Comparison of ENCODE assay signal across 29 cellular contexts in genomic region chr9:68923480-68923879, GRCh38.
"Had no signal": no experiment of that assay in that cellular context is flagged by ENCODE, and none has a peak within 500 bp of the region (broad histone marks: within the 10 kb centered on the region; RNA-seq: fewer than 3 reads in every experiment).

No MANE protein-coding gene starts in this region.

- H3K9me3 Mint-ChIP-seq: natural killer cell; nephron; neural progenitor cell; stimulated activated memory B cell treated with anti-CD40 and anti-IgM and Interleukin-4, amounts not matched to agents 10 μg/mL and 1 μg/mL and 100 μg/mL, for 72 hours had no signal

- H3K4me3 ChIP-seq: neural progenitor cell, psoas muscle, skin epidermis, smooth muscle cell, spleen, stomach, thoracic aorta, thyroid gland, tibial nerve, upper lobe of left lung, vagina had no signal

- ATAC-seq: naive thymus-derived CD4-positive, alpha-beta T cell; natural killer cell; psoas muscle; right cardiac atrium; sciatic nerve; stimulated activated memory B cell treated with anti-CD40 and anti-IgM and Interleukin-4, amounts not matched to agents 10 μg/mL and 1 μg/mL and 100 μg/mL, for 72 hours; stimulated activated naive CD8-positive, alpha-beta T cell treated with anti-CD3 and anti-CD28 coated beads, Interleukin-15, Interleukin-2, amounts not matched to agents 100 U/mL and 50 U/mL, for 24 hours had no signal

- H3K27ac ChIP-seq: neural progenitor cell, parathyroid adenoma, psoas muscle, skin epidermis, spleen, stomach, thoracic aorta, thyroid gland, tibial nerve, upper lobe of left lung, vagina had no signal

- H3K4me3 Mint-ChIP-seq: naive thymus-derived CD4-positive, alpha-beta T cell; natural killer cell; nephron; neural progenitor cell; stimulated activated memory B cell treated with anti-CD40 and anti-IgM and Interleukin-4, amounts not matched to agents 10 μg/mL and 1 μg/mL and 100 μg/mL, for 72 hours had no signal

- H3K9ac ChIP-seq: neural progenitor cell, parathyroid adenoma had no signal

- H3K4me1 ChIP-seq: neural progenitor cell, parathyroid adenoma, psoas muscle, thyroid gland, tibial nerve, upper lobe of left lung, vagina had no signal

- H3K27me3 Mint-ChIP-seq: progenitor cell of endocrine pancreas; stimulated activated memory B cell treated with anti-CD40 and anti-IgM and Interleukin-4, amounts not matched to agents 10 μg/mL and 1 μg/mL and 100 μg/mL, for 72 hours had no signal

- H3K9me3 ChIP-seq: psoas muscle, spleen, stomach, thoracic aorta, thyroid gland, tibial nerve, upper lobe of left lung, vagina had no signal

- H3K79me2 ChIP-seq: parathyroid adenoma had no signal

- H2AFZ ChIP-seq: neural progenitor cell, parathyroid adenoma had no signal

- H3K27me3 ChIP-seq: neural progenitor cell, spleen, stomach, thyroid gland, tibial nerve, upper lobe of left lung, vagina had no signal

- H3K36me3 ChIP-seq: neural progenitor cell, thoracic aorta, thyroid gland, tibial nerve, upper lobe of left lung, vagina had no signal

- DNase-seq: naive thymus-derived CD4-positive, alpha-beta T cell; natural killer cell; occipital lobe; posterior cingulate gyrus; psoas muscle; right cardiac atrium; spleen; stimulated activated CD4-positive, alpha-beta T cell treated with anti-CD3 and anti-CD28 coated beads, Interleukin-12 subunit alpha, Interleukin-12 subunit beta, amount 100 ng/mL, for 4 hours; stimulated activated CD4-positive, alpha-beta T cell treated with anti-CD3 and anti-CD28 coated beads, Interleukin-1b, Interleukin-23, amount 100 ng/mL, for 48 hours; stimulated activated CD4-positive, alpha-beta T cell treated with anti-CD3 and anti-CD28 coated beads, Interleukin-4, amount 100 ng/mL, for 1 hour; stimulated activated CD4-positive, alpha-beta T cell treated with anti-CD3 and anti-CD28 coated beads, Interleukin-4, amount 100 ng/mL, for 4 hours; stimulated activated CD8-positive, alpha-beta memory T cell treated with anti-CD3 and anti-CD28 coated beads, Interleukin-4, amount 100 ng/mL, for 48 hours; stimulated activated naive CD4-positive, alpha-beta T cell; stimulated activated naive CD8-positive, alpha-beta T cell treated with anti-CD3 and anti-CD28 coated beads, Interleukin-15, Interleukin-2, amounts not matched to agents 100 U/mL and 50 U/mL, for 24 hours; stomach; thyroid gland; upper lobe of left lung had no signal

- H3K4me1 Mint-ChIP-seq: natural killer cell, neural progenitor cell had no signal

- H3K27ac Mint-ChIP-seq: natural killer cell; nephron; neural progenitor cell; progenitor cell of endocrine pancreas; stimulated activated memory B cell treated with anti-CD40 and anti-IgM and Interleukin-4, amounts not matched to agents 10 μg/mL and 1 μg/mL and 100 μg/mL, for 72 hours had no signal

- H3K4me2 ChIP-seq: neural progenitor cell, smooth muscle cell had no signal

- FAIRE-seq: urothelium cell line had no signal
